ENCODE assay signal across 8 cellular contexts in the genomic region with DNA sequence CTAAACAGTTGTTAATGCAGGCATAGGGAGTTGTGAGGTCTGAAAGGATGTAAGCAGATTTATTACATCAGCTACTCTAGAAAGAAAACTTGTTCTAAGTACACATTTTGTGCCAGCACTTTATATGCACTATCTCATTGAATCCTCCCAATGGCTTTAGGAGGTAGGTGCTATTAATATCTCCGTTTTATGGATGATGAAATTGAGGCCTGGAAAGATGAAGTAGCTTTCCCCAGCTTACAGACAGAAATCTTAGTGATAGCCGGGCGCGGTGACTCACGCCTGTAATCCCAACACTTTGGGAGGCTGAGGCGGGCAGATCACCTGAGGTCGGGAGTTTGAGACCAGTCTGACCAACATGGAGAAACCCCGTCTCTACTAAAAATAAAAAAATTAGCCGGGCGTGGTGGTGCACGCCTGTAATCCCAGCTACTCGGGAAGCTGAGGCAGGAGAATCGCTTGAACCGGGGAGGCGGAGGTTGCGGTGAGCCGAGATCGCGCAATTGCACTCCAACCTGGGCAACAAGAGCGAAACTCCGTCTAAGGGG. TPM values are rescaled to one million over a fixed set of nuclear protein-coding genes. Genes with fewer than 3 reads are reported as not detected.
DNase-seq lines count a peak whose midpoint lies in the region; ATAC-seq and TF ChIP-seq lines count a peak whose summit lies in the region.
"Not testable (repeated sequence)": the region's sequence is repeated elsewhere in the genome, so short reads cannot be mapped to it uniquely, and the experiment has no call there.

No MANE protein-coding gene starts in this region.

- H3K27ac Mint-ChIP-seq in CD4-positive, CD25-positive, alpha-beta regulatory T cell = peak overlapping the region; percentile 99 to 100 (median 100)
- H3K27ac Mint-ChIP-seq in activated naive CD8-positive, alpha-beta T cell = peak overlapping the region; percentile 94
- H3K27ac Mint-ChIP-seq in endothelial cell (ENCODE audit: unreplicated experiment) (peak overlapping the region; percentile 99), immature natural killer cell (peak overlapping the region; percentile 96 to 99 (median 98))

- not testable (repeated sequence) for H3K9me3 ChIP-seq in CD4-positive, CD25-positive, alpha-beta regulatory T cell (ENCODE audit: control insufficient read depth in 2 of 2, low read length in 2 of 2); HUES48 (ENCODE audit: control insufficient read depth, insufficient read depth, low read length); neuron (ENCODE audit: low read length); testis

- not testable (repeated sequence) for H3K9me3 Mint-ChIP-seq in CD4-positive, CD25-positive, alpha-beta regulatory T cell; activated naive CD8-positive, alpha-beta T cell (ENCODE audit: low read depth); endothelial cell (ENCODE audit: unreplicated experiment); immature natural killer cell

- not testable (repeated sequence) for DNase-seq in CD4-positive, CD25-positive, alpha-beta regulatory T cell; endothelial cell (ENCODE audit: low spot score); testis
- DNase-seq in SIG-M5 (lab: John Stamatoyannopoulos, UW) (peak; percentile 39), immature natural killer cell (peak in 1 of 3 donors; percentile 4)

- H3K27me3 Mint-ChIP-seq in CD4-positive, CD25-positive, alpha-beta regulatory T cell; activated naive CD8-positive, alpha-beta T cell; endothelial cell (ENCODE audit: unreplicated experiment): not testable (repeated sequence)
- peaks cover 2 to 12% (median 11%) of the 10 kb centered on the region in 3 donors for H3K27me3 Mint-ChIP-seq in immature natural killer cell (ENCODE audit: low read depth in 3 of 3)

- not testable (repeated sequence) for TF ChIP-seq POLR2A in testis (IDR thresholded peaks at IDR 0.05)

- not testable (repeated sequence) for ATAC-seq in CD4-positive, CD25-positive, alpha-beta regulatory T cell (ENCODE audit: low read depth in 2 of 2)

- peaks cover 6 to 74% (median 30%) of the 10 kb centered on the region in 4 donors for H3K4me1 Mint-ChIP-seq in CD4-positive, CD25-positive, alpha-beta regulatory T cell
- H3K4me1 Mint-ChIP-seq in activated naive CD8-positive, alpha-beta T cell (ENCODE audit: low read depth) = peaks cover 68% of the 10 kb centered on the region
- H3K4me1 Mint-ChIP-seq in endothelial cell (ENCODE audit: unreplicated experiment) (peaks cover 35% of the 10 kb centered on the region), immature natural killer cell (peaks cover 46 to 70% of the 10 kb centered on the region in 2 donors)

- peak overlapping the region; percentile 78; the same call in 1 of the 2 replicates for H3K9ac ChIP-seq in HUES48 (ENCODE audit: low read depth, low read length)

- not testable (repeated sequence) for H3K27me3 ChIP-seq in CD4-positive, CD25-positive, alpha-beta regulatory T cell (ENCODE audit: control insufficient read depth, insufficient read depth, low read length); HUES48 (ENCODE audit: control insufficient read depth, insufficient read depth, low read length); neuron (ENCODE audit: insufficient read depth, low read length); testis

- peak overlapping the region; percentile 96 for H3K4me3 ChIP-seq in CD4-positive, CD25-positive, alpha-beta regulatory T cell (ENCODE audit: low read depth, low read length)
- H3K4me3 ChIP-seq in HUES48 (ENCODE audit: low read depth, low read length) (peak overlapping the region; percentile 87), neuron (ENCODE audit: low read length) (peak overlapping the region; percentile 74), testis (peak overlapping the region; percentile 80 to 81)

- peak overlapping the region; percentile 99 for H3K27ac ChIP-seq in CD4-positive, CD25-positive, alpha-beta regulatory T cell (ENCODE audit: insufficient read depth, low read length, poor library complexity, severe bottlenecking)
- not testable (repeated sequence) for H3K27ac ChIP-seq in HUES48 (ENCODE audit: low read depth, low read length)
- peak overlapping the region in 1 of 2 donors; percentile 87 for H3K27ac ChIP-seq in testis

- intact Hi-C loops in testis (cut with DNase I; ENCODE audit: low total_unique reads) = not testable (repeated sequence)

- H3K36me3 Mint-ChIP-seq in CD4-positive, CD25-positive, alpha-beta regulatory T cell = peaks cover 24% of the 10 kb centered on the region
- H3K36me3 Mint-ChIP-seq in activated naive CD8-positive, alpha-beta T cell = peaks cover 12% of the 10 kb centered on the region
- not testable (repeated sequence) for H3K36me3 Mint-ChIP-seq in endothelial cell (ENCODE audit: low read depth, unreplicated experiment)
- H3K36me3 Mint-ChIP-seq in immature natural killer cell = peaks cover 7 to 14% (median 14%) of the 10 kb centered on the region in 3 donors

- not testable (repeated sequence) for H2AFZ ChIP-seq in neuron (ENCODE audit: low read depth, low read length)

- TF ChIP-seq CTCF in endothelial cell (IDR thresholded peaks at IDR 0.05; ENCODE audit: unreplicated experiment); testis (IDR thresholded peaks at IDR 0.05): not testable (repeated sequence)

- peaks cover 30% of the 10 kb centered on the region for H3K36me3 ChIP-seq in CD4-positive, CD25-positive, alpha-beta regulatory T cell (ENCODE audit: control insufficient read depth, insufficient read depth, low read length)
- peaks cover 32% of the 10 kb centered on the region for H3K36me3 ChIP-seq in HUES48 (ENCODE audit: control insufficient read depth, insufficient read depth, low read length)
- peaks cover 21% of the 10 kb centered on the region for H3K36me3 ChIP-seq in neuron (ENCODE audit: insufficient read depth, low read length)
- H3K36me3 ChIP-seq in testis (ENCODE audit: low read depth, missing control alignments) = not testable (repeated sequence)

- WGBS in testis, 2 donors = 57 to 80% methylated on average over 21 of the region's 21 CpGs

- H3K4me1 ChIP-seq in CD4-positive, CD25-positive, alpha-beta regulatory T cell (ENCODE audit: control insufficient read depth, insufficient read depth, low read length, poor library complexity, severe bottlenecking) = peaks cover 24% of the 10 kb centered on the region
- not testable (repeated sequence) for H3K4me1 ChIP-seq in HUES48 (ENCODE audit: control insufficient read depth, insufficient read depth, low read length)
- H3K4me1 ChIP-seq in neuron (ENCODE audit: insufficient read depth, low read length) = peaks cover 10% of the 10 kb centered on the region
- peaks cover 26% of the 10 kb centered on the region for H3K4me1 ChIP-seq in testis

- peak overlapping the region; percentile 77 to 97 (median 86) for H3K4me3 Mint-ChIP-seq in CD4-positive, CD25-positive, alpha-beta regulatory T cell
- H3K4me3 Mint-ChIP-seq in activated naive CD8-positive, alpha-beta T cell = peak overlapping the region; percentile 99
- H3K4me3 Mint-ChIP-seq in endothelial cell (ENCODE audit: unreplicated experiment) (peak overlapping the region; percentile 99), immature natural killer cell (peak overlapping the region; percentile 86 to 99 (median 92))

RNA-seq across cellular contexts. Expression of a gene that starts 0.9 kb away (rescaled TPM):
- total RNA-seq in CD4-positive, CD25-positive, alpha-beta regulatory T cell = 55.7 TPM
- 10 to 100 TPM; 16.3 to 26.1 (median 19.3) TPM for polyA plus RNA-seq in CD4-positive, CD25-positive, alpha-beta regulatory T cell
- total RNA-seq in endothelial cell (ENCODE audit: unreplicated experiment) (22.9 TPM), testis (10 to 100 TPM; 25.3 to 38.0 TPM)
- polyA plus RNA-seq in immature natural killer cell (10 to 100 TPM; 12.2 to 29.4 (median 14.0) TPM), testis (ENCODE audit: insufficient read depth, low read depth, low replicate concordance) (19.1 TPM)

RNA-seq across cellular contexts. Expression of a gene that starts 22.5 kb away (rescaled TPM):
- total RNA-seq in CD4-positive, CD25-positive, alpha-beta regulatory T cell = 0.37 TPM
- not detected for polyA plus RNA-seq in CD4-positive, CD25-positive, alpha-beta regulatory T cell
- 0.13 TPM for total RNA-seq in endothelial cell (ENCODE audit: unreplicated experiment)
- polyA plus RNA-seq in immature natural killer cell = not detected
- 10 to 100 TPM in 1 of 2 donors, 1 to 10 TPM in 1; 3.8 to 11.0 TPM for total RNA-seq in testis
- 16.5 TPM for polyA plus RNA-seq in testis (ENCODE audit: insufficient read depth, low read depth, low replicate concordance)
